25 cellular contexts compared by ENCODE assay signal in genomic region chr2:190213441-190214335, GRCh38.
A peak's percentile ranks its signal among the peaks of the same experiment; 100 is the strongest.
DNase-seq lines count a peak whose midpoint lies in the region; ATAC-seq and TF ChIP-seq lines count a peak whose summit lies in the region.
"Had no signal": no experiment of that assay in that cellular context is flagged by ENCODE, and none has a peak within 500 bp of the region (broad histone marks: within the 10 kb centered on the region; RNA-seq: fewer than 3 reads in every experiment).

No MANE protein-coding gene starts in this region.

- H3K9me3 ChIP-seq in adipocyte (ENCODE audit: control insufficient read depth, low read length) (no peaks in the 10 kb centered on the region), left ventricle myocardium inferior (replicated peaks) (no peaks in the 10 kb centered on the region), neuronal stem cell (replicated peaks in 1 of 2; ENCODE audit: control insufficient read depth in 2 of 2, insufficient read depth in 1 of 2, low read depth in 1 of 2, low read length in 2 of 2) (no peaks in the 10 kb centered on the region), A673 (ENCODE audit: low read depth, low read length, poor library complexity, severe bottlenecking) (no peaks in the 10 kb centered on the region)
- H3K9me3 ChIP-seq: BLaER1, MG63, neutrophil, prostate gland, SJSA1 had no signal

- no peaks in the 10 kb centered on the region for H3K36me3 ChIP-seq in adipocyte (ENCODE audit: control insufficient read depth, insufficient read depth, low read length, severe bottlenecking)
- peaks cover 17% of the 10 kb centered on the region for H3K36me3 ChIP-seq in left ventricle myocardium inferior
- peaks cover 3 to 16% of the 10 kb centered on the region in 2 donors for H3K36me3 ChIP-seq in neuronal stem cell (replicated peaks in 1 of 2; ENCODE audit: control insufficient read depth in 2 of 2, insufficient read depth in 2 of 2, low read length in 2 of 2)
- no peaks in the 10 kb centered on the region for H3K36me3 ChIP-seq in A673 (ENCODE audit: insufficient read depth, low read length, poor library complexity, severe bottlenecking)
- H3K36me3 ChIP-seq: brain microvascular endothelial cell, neutrophil, prostate gland, SJSA1 had no signal

- H3K27ac ChIP-seq in C4-2B, result peak overlapping the region; percentile 5
- H3K27ac ChIP-seq in left ventricle myocardium inferior (replicated peaks), result peak overlapping the region; percentile 64
- H3K27ac ChIP-seq in neuronal stem cell (replicated peaks; ENCODE audit: low read length), result peak overlapping the region; percentile 29
- H3K27ac ChIP-seq in A673 (ENCODE audit: low read depth, low read length, poor library complexity, severe bottlenecking), result no peak overlapping the region
- H3K27ac ChIP-seq: BLaER1, brain microvascular endothelial cell, neutrophil, prostate gland, SJSA1 had no signal

- WGBS in neuronal stem cell (ENCODE audit: extremely low coverage in 2 of 2, insufficient read length in 2 of 2, insufficient replicate concordance in 1 of 2), 2 donors, result no CpG with 5 or more reads among the region's 19 CpGs

- H3K14ac ChIP-seq in neuronal stem cell (ENCODE audit: low read length), result no peak overlapping the region

- ATAC-seq in GM19455 (IDR thresholded peaks at IDR 0.05; ENCODE audit: unreplicated experiment), result no peak

- H3K9ac ChIP-seq in adipocyte (ENCODE audit: low read length), result no peak overlapping the region
- no peak overlapping the region for H3K9ac ChIP-seq in neuronal stem cell (ENCODE audit: low read depth, low read length, poor library complexity)
- H3K9ac ChIP-seq: BLaER1 had no signal

- H2BK120ac ChIP-seq in neuronal stem cell (ENCODE audit: low read depth, low read length), result no peak overlapping the region

- CTCF ChIA-PET in A673 (lab: Charles Lee), result no interaction called here

- H3K79me1 ChIP-seq in neuronal stem cell (ENCODE audit: low read depth, low read length), result no peaks in the 10 kb centered on the region

- H3K23ac ChIP-seq in neuronal stem cell (ENCODE audit: low read depth, low read length, poor library complexity), result no peak overlapping the region

- H3K27me3 ChIP-seq in adipocyte (replicated peaks; ENCODE audit: control insufficient read depth, insufficient read depth, low read length) (no peaks in the 10 kb centered on the region), left ventricle myocardium inferior (ENCODE audit: low read depth) (no peaks in the 10 kb centered on the region), neuronal stem cell (ENCODE audit: control insufficient read depth in 3 of 3, insufficient read depth in 3 of 3, low read depth in 1 of 3, low read length in 3 of 3) (no peaks in the 10 kb centered on the region), A673 (replicated peaks; ENCODE audit: insufficient read depth, low read depth, low read length, poor library complexity) (no peaks in the 10 kb centered on the region)
- H3K27me3 ChIP-seq: BLaER1, brain microvascular endothelial cell, MG63, neutrophil, SJSA1 had no signal

- no peak overlapping the region for H2BK5ac ChIP-seq in neuronal stem cell (ENCODE audit: low read length)

- no peak for DNase-seq in adipocyte (ENCODE audit: low read depth)
- peak; percentile 22 for DNase-seq in left ventricle myocardium inferior
- no peak for DNase-seq in neuronal stem cell (ENCODE audit: low spot score)
- DNase-seq in A673 (ENCODE audit: low spot score), result no peak
- no peak for DNase-seq in GOT3 (lab: John Stamatoyannopoulos, UW)
- no peak for DNase-seq in inferior parietal cortex (ENCODE audit: extremely low spot score)
- DNase-seq: ACHN; activated CD4-positive, alpha-beta memory T cell treated with anti-CD3 and anti-CD28 coated beads, Interleukin-2, amount 10 ng/mL, durations not matched to agents 7 days and 5 days; activated CD4-positive, CD25-positive, alpha-beta regulatory T cell treated with anti-CD3 and anti-CD28 coated beads, Interleukin-2, amount 50 U/mL, for 72 hours; activated effector memory CD4-positive, alpha-beta T cell treated with Interleukin-2 at 50 U/mL for 16 hours; brain microvascular endothelial cell; HCEC 1CT; KG1; NCI-H2029; NCI-H2227 treated with DMSO at 0.1 percent for 48 hours; NCI-H748 treated with DMSO at 0.1 percent for 48 hours; T-helper 1 cell had no signal

- intact Hi-C loops in left ventricle myocardium inferior (cut with micrococcal nuclease) (no loop called here), A673 (cut with micrococcal nuclease; ENCODE audit: unreplicated experiment) (no loop called here)

- peak overlapping the region; percentile 7 for H2BK12ac ChIP-seq in neuronal stem cell (ENCODE audit: low read length)

- H3K4ac ChIP-seq in neuronal stem cell (ENCODE audit: low read length), result no peak overlapping the region

- BruUV-seq in A673 (replicated peaks; lab: Mats Ljungman, UMichigan), result no TSS peak

- no peak for TF ChIP-seq CTCF in C4-2B (conservative IDR thresholded peaks at IDR 0.05)
- TF ChIP-seq CTCF in left ventricle myocardium inferior (IDR thresholded peaks at IDR 0.05; ENCODE audit: borderline replicate concordance), result no peak
- TF ChIP-seq CTCF in A673 (conservative IDR thresholded peaks at IDR 0.05; ENCODE audit: low read depth, low read length), result no peak

- peak overlapping the region; percentile 20 for H2AK5ac ChIP-seq in neuronal stem cell (ENCODE audit: low read depth, low read length)

- H2BK15ac ChIP-seq in neuronal stem cell (ENCODE audit: low read length), result no peak overlapping the region

- H4K8ac ChIP-seq in neuronal stem cell (ENCODE audit: low read depth, low read length), result no peak overlapping the region

- no peak overlapping the region for H4K91ac ChIP-seq in neuronal stem cell (ENCODE audit: low read depth, low read length, poor library complexity)

- no peak overlapping the region for H2AFZ ChIP-seq in neuronal stem cell (ENCODE audit: low read length)

- no peak overlapping the region for H3K4me2 ChIP-seq in neuronal stem cell (ENCODE audit: insufficient read depth, low read length, poor library complexity, severe bottlenecking)
- H3K4me2 ChIP-seq: BLaER1 had no signal

- H3K18ac ChIP-seq in neuronal stem cell (ENCODE audit: low read length), result peak overlapping the region; percentile 33

- POLR2A ChIA-PET in A673 (lab: Charles Lee; ENCODE audit: low non-redundant PET), result no interaction called here

- H3K4me3 ChIP-seq in adipocyte (ENCODE audit: low read length) (peak overlapping the region; percentile 3), left ventricle myocardium inferior (no peak overlapping the region), neuronal stem cell (ENCODE audit: low read length in 2 of 2) (no peak overlapping the region), A673 (ENCODE audit: low read depth, low read length, poor library complexity, severe bottlenecking) (no peak overlapping the region)
- H3K4me3 ChIP-seq: BLaER1, MG63, prostate gland, SJSA1, skin epidermis had no signal

- H3K4me1 ChIP-seq in adipocyte (ENCODE audit: control insufficient read depth, insufficient read depth, low read length) (peaks cover 34% of the 10 kb centered on the region), left ventricle myocardium inferior (peaks cover 42% of the 10 kb centered on the region), neuronal stem cell (ENCODE audit: control insufficient read depth in 2 of 2, insufficient read depth in 1 of 2, low read depth in 1 of 2, low read length in 2 of 2) (peaks cover 3 to 32% of the 10 kb centered on the region in 2 donors), A673 (ENCODE audit: insufficient read depth, low read length, poor library complexity, severe bottlenecking) (no peaks in the 10 kb centered on the region)
- H3K4me1 ChIP-seq: prostate gland, SJSA1 had no signal
